In the genomic region with DNA sequence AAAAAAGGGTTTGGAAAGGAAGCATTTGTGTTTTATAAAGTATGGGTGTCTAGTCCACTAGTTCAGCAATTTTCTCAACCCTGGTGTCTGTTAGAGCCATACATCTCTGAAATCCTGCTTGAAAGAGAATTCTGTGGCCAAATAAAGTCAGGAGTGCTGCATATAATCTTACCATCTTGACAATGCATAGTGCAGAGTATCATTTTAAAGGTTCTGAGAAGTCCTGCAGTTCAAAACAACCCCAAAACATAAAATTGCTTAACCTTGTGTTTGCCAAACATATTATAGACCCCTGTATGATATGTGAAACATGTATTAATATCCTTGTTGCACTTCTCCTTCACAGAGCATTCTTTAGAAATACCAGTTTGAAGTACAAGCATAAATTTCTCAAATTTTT, we compare ENCODE assay signal across 21 cellular contexts.
DNase-seq lines count a peak whose midpoint lies in the region; ATAC-seq and TF ChIP-seq lines count a peak whose summit lies in the region.
"Had no signal": no experiment of that assay in that cellular context is flagged by ENCODE, and none has a peak within 500 bp of the region (broad histone marks: within the 10 kb centered on the region; RNA-seq: fewer than 3 reads in every experiment).

No MANE protein-coding gene starts in this region.

- no peaks in the 10 kb centered on the region for H4K20me1 ChIP-seq in Karpas-422 (ENCODE audit: insufficient read depth, low read depth, low read length)
- H4K20me1 ChIP-seq: BLaER1 had no signal

- DNase-seq in Karpas-422 (peak; percentile 15), AG08395 (ENCODE audit: low spot score) (no peak), GM19240 (ENCODE audit: insufficient read length, low spot score) (no peak)
- DNase-seq: 8988T; BE2C; C1 segment of cervical spinal cord; CD4-positive, alpha-beta memory T cell; CD4-positive, CD25-positive, alpha-beta regulatory T cell; CD8-positive, alpha-beta memory T cell; COR-L47; DMS 273 treated with DMSO at 0.1 percent for 48 hours; DMS153; DMS53; DMS79; DND-41; EL; GDM1 had no signal

- POLR2A ChIA-PET in HEK293 (lab: Yijun Ruan, JAX): no interaction called here

- H3K9me2 ChIP-seq in Karpas-422 (replicated peaks; ENCODE audit: insufficient read depth, low read length): no peaks in the 10 kb centered on the region

- H3K27ac ChIP-seq in HEK293 (ENCODE audit: extremely low read depth, low read depth, low read length): no peak overlapping the region
- H3K27ac ChIP-seq in Karpas-422 (ENCODE audit: low read length): no peak overlapping the region
- H3K27ac ChIP-seq: BLaER1 had no signal

- H3K4me1 ChIP-seq in HEK293 (ENCODE audit: control insufficient read depth, insufficient read depth, low read length): no peaks in the 10 kb centered on the region
- H3K4me1 ChIP-seq in Karpas-422 (ENCODE audit: low read length): no peaks in the 10 kb centered on the region
- H3K4me1 ChIP-seq: BE2C, BLaER1 had no signal

- H3K9ac ChIP-seq in Karpas-422 (ENCODE audit: low read length): no peak overlapping the region
- H3K9ac ChIP-seq: BLaER1 had no signal

- H3K36me3 ChIP-seq in HEK293 (ENCODE audit: control insufficient read depth in 2 of 2, insufficient read depth in 1 of 2, low read length in 2 of 2) (no peaks in the 10 kb centered on the region), Karpas-422 (ENCODE audit: insufficient read depth, low read length) (no peaks in the 10 kb centered on the region)
- H3K36me3 ChIP-seq: BE2C, BLaER1 had no signal

- CTCF ChIA-PET in HEK293 (lab: Yijun Ruan, JAX): no interaction called here

- H3K4me2 ChIP-seq in Karpas-422 (ENCODE audit: low read depth, low read length, poor library complexity, severe bottlenecking): no peak overlapping the region
- H3K4me2 ChIP-seq: BLaER1 had no signal

- no peaks in the 10 kb centered on the region for H3K27me3 ChIP-seq in Karpas-422 (ENCODE audit: low read length)
- H3K27me3 ChIP-seq: BE2C, BLaER1 had no signal

- no peak for ATAC-seq in HG03196 (IDR thresholded peaks at IDR 0.05; ENCODE audit: unreplicated experiment)
- ATAC-seq: GM12878 had no signal

- H3K4me3 ChIP-seq in HEK293 (ENCODE audit: low read depth, low read length) (no peak overlapping the region), Karpas-422 (ENCODE audit: low read length) (no peak overlapping the region)
- H3K4me3 ChIP-seq: BLaER1, GM12878 had no signal

- no peak overlapping the region for H2AFZ ChIP-seq in Karpas-422 (ENCODE audit: low read length)

- H3K79me2 ChIP-seq in Karpas-422 (ENCODE audit: low read length): no peaks in the 10 kb centered on the region

- H3K9me3 ChIP-seq in HEK293 (ENCODE audit: control insufficient read depth, insufficient read depth, low read depth, low read length) (no peaks in the 10 kb centered on the region), Karpas-422 (ENCODE audit: low read length) (no peaks in the 10 kb centered on the region)
- H3K9me3 ChIP-seq: BE2C, BLaER1 had no signal

- no peak for TF ChIP-seq CTCF in HEK293 (tag by site-specific recombination; IDR thresholded peaks at IDR 0.05)

TF ChIP-seq in HEK293, 187 proteins besides CTCF, POLR2A, EP300 and RAD21:
- TF ChIP-seq ZNF239 (tag by site-specific recombination; IDR thresholded peaks at IDR 0.05): peak; percentile 81; the same call in 1 of the 2 replicates
- TF ChIP-seq YY2 (tag by site-specific recombination; IDR thresholded peaks at IDR 0.05): no peak
- TF ChIP-seq ZNF112 (tag by site-specific recombination; IDR thresholded peaks at IDR 0.05): no peak
- no peak for TF ChIP-seq ZNF707 (tag by site-specific recombination; IDR thresholded peaks at IDR 0.05)
- TF ChIP-seq ZNF518A (tag by site-specific recombination; conservative IDR thresholded peaks at IDR 0.05; ENCODE audit: low read depth): no peak
